In the genomic region with DNA sequence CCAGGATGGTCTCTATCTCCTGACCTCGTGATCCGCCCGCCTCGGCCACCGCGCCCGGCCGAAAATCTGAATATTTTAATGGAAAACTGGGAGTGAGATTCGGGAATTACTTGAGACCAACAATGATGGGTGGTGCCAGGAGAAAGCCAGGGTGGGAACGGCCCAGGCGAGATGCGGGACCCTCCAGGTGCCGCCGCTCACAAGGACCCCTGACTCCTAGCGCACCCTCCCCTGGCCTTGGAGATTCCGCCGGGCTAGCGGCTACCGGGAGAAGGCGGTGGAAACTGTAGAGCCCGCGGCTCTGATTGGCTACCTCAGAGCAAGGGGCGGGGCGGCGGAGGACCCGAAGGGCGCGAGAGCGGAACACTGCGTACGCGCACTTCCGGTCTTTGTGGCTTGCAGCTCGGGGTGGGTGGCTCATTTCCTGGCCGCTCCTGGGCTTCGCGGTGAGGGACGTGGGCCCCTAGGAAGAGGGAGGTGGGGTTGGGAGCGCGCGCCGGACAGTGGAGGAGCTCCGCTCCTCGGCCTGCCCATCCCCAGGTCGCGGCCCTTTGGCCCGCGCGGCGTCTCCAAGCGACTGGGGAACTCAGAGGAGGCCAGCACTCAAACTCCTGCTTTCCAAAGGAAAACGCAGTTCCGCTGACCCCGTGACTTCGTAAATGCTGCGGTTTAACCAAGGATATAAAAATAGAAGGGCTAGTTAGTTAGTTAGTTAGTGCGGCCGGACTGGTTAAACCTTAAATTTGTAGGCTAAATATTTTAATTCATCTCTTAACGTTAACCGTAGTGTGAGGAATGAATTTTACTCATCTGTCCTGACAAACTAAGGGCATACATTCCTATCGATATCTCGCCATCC, we compare ENCODE assay signal across 1 cellular context.
TF ChIP-seq lines count a peak whose summit lies in the region.

A gene (plus strand): TSS at position 371 of the 859 bp plus-strand sequence. CDS start 1,437 bp downstream, outside the sequence.

TF ChIP-seq in HEK293, 187 proteins besides CTCF, POLR2A, EP300 and RAD21 (continued from another document and continues in another):
- TF ChIP-seq, protein P1, sequence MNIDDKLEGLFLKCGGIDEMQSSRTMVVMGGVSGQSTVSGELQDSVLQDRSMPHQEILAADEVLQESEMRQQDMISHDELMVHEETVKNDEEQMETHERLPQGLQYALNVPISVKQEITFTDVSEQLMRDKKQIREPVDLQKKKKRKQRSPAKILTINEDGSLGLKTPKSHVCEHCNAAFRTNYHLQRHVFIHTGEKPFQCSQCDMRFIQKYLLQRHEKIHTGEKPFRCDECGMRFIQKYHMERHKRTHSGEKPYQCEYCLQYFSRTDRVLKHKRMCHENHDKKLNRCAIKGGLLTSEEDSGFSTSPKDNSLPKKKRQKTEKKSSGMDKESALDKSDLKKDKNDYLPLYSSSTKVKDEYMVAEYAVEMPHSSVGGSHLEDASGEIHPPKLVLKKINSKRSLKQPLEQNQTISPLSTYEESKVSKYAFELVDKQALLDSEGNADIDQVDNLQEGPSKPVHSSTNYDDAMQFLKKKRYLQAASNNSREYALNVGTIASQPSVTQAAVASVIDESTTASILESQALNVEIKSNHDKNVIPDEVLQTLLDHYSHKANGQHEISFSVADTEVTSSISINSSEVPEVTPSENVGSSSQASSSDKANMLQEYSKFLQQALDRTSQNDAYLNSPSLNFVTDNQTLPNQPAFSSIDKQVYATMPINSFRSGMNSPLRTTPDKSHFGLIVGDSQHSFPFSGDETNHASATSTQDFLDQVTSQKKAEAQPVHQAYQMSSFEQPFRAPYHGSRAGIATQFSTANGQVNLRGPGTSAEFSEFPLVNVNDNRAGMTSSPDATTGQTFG (tag by site-specific recombination; IDR thresholded peaks at IDR 0.05; ENCODE audit: borderline replicate concordance), result no peak
- TF ChIP-seq ZNF623 (tag by site-specific recombination; IDR thresholded peaks at IDR 0.05), result no peak
- TF ChIP-seq ZSCAN16 (tag by site-specific recombination; IDR thresholded peaks at IDR 0.05), result no peak
- peak; percentile 63 for TF ChIP-seq IKZF3 (tag by site-specific recombination; IDR thresholded peaks at IDR 0.05)
- TF ChIP-seq ZNF48 (tag by site-specific recombination; IDR thresholded peaks at IDR 0.05), result no peak
- TF ChIP-seq ZNF596 (tag by site-specific recombination; IDR thresholded peaks at IDR 0.05), result no peak
- TF ChIP-seq, protein P2, sequence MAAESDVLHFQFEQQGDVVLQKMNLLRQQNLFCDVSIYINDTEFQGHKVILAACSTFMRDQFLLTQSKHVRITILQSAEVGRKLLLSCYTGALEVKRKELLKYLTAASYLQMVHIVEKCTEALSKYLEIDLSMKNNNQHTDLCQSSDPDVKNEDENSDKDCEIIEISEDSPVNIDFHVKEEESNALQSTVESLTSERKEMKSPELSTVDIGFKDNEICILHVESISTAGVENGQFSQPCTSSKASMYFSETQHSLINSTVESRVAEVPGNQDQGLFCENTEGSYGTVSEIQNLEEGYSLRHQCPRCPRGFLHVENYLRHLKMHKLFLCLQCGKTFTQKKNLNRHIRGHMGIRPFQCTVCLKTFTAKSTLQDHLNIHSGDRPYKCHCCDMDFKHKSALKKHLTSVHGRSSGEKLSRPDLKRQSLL (tag by site-specific recombination; IDR thresholded peaks at IDR 0.05), result peak; percentile 15; the same call in 1 of the 2 replicates
- TF ChIP-seq ZNF433 (tag by site-specific recombination; IDR thresholded peaks at IDR 0.05; ENCODE audit: low read depth), result no peak
- TF ChIP-seq BCL11B (tag by site-specific recombination; IDR thresholded peaks at IDR 0.05; ENCODE audit: low read depth), result no peak
- no peak for TF ChIP-seq ZNF324 (tag by site-specific recombination; IDR thresholded peaks at IDR 0.05)
- TF ChIP-seq, protein P3, sequence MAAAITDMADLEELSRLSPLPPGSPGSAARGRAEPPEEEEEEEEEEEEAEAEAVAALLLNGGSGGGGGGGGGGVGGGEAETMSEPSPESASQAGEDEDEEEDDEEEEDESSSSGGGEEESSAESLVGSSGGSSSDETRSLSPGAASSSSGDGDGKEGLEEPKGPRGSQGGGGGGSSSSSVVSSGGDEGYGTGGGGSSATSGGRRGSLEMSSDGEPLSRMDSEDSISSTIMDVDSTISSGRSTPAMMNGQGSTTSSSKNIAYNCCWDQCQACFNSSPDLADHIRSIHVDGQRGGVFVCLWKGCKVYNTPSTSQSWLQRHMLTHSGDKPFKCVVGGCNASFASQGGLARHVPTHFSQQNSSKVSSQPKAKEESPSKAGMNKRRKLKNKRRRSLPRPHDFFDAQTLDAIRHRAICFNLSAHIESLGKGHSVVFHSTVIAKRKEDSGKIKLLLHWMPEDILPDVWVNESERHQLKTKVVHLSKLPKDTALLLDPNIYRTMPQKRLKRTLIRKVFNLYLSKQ (tag by site-specific recombination; IDR thresholded peaks at IDR 0.05; ENCODE audit: borderline replicate concordance), result no peak
- TF ChIP-seq, protein P4, sequence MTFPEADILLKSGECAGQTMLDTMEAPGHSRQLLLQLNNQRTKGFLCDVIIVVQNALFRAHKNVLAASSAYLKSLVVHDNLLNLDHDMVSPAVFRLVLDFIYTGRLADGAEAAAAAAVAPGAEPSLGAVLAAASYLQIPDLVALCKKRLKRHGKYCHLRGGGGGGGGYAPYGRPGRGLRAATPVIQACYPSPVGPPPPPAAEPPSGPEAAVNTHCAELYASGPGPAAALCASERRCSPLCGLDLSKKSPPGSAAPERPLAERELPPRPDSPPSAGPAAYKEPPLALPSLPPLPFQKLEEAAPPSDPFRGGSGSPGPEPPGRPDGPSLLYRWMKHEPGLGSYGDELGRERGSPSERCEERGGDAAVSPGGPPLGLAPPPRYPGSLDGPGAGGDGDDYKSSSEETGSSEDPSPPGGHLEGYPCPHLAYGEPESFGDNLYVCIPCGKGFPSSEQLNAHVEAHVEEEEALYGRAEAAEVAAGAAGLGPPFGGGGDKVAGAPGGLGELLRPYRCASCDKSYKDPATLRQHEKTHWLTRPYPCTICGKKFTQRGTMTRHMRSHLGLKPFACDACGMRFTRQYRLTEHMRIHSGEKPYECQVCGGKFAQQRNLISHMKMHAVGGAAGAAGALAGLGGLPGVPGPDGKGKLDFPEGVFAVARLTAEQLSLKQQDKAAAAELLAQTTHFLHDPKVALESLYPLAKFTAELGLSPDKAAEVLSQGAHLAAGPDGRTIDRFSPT (tag by site-specific recombination; IDR thresholded peaks at IDR 0.05), result no peak
- no peak for TF ChIP-seq KLF10 (tag by site-specific recombination; IDR thresholded peaks at IDR 0.05)
- TF ChIP-seq ZNF140 (tag by site-specific recombination; IDR thresholded peaks at IDR 0.05), result no peak
- no peak; the same call in 1 of the 2 replicates for TF ChIP-seq ZNF2 (tag by site-specific recombination; IDR thresholded peaks at IDR 0.05)
- TF ChIP-seq ZNF768 (tag by site-specific recombination; IDR thresholded peaks at IDR 0.05), result no peak
- peak; percentile 42 for TF ChIP-seq ZNF610 (tag by site-specific recombination; IDR thresholded peaks at IDR 0.05; ENCODE audit: borderline replicate concordance)
- no peak for TF ChIP-seq ZNF112 (tag by site-specific recombination; IDR thresholded peaks at IDR 0.05)
- no peak for TF ChIP-seq YY2 (tag by site-specific recombination; IDR thresholded peaks at IDR 0.05)
- TF ChIP-seq ZBTB17 (tag by site-specific recombination; IDR thresholded peaks at IDR 0.05), result 0 out of 2 replicates have a peak, but pooled peaks have one; percentile 35
- TF ChIP-seq ZEB2 (tag by site-specific recombination; IDR thresholded peaks at IDR 0.05), result 0 out of 2 replicates have a peak, but pooled peaks have one; percentile 29
- TF ChIP-seq ZNF621 (tag by site-specific recombination; IDR thresholded peaks at IDR 0.05), result no peak
- TF ChIP-seq ZNF121 (tag by site-specific recombination; IDR thresholded peaks at IDR 0.05), result no peak
- no peak for TF ChIP-seq ZNF548 (tag by site-specific recombination; IDR thresholded peaks at IDR 0.05)
- no peak; the same call in 1 of the 2 replicates for TF ChIP-seq SCRT2 (tag by site-specific recombination; IDR thresholded peaks at IDR 0.05)
- TF ChIP-seq KLF9 (tag by site-specific recombination; IDR thresholded peaks at IDR 0.05; ENCODE audit: low read depth), result peak; percentile 55; the same call in 1 of the 2 replicates
- TF ChIP-seq ZNF404 (tag by site-specific recombination; IDR thresholded peaks at IDR 0.05), result no peak
- TF ChIP-seq, protein P5, sequence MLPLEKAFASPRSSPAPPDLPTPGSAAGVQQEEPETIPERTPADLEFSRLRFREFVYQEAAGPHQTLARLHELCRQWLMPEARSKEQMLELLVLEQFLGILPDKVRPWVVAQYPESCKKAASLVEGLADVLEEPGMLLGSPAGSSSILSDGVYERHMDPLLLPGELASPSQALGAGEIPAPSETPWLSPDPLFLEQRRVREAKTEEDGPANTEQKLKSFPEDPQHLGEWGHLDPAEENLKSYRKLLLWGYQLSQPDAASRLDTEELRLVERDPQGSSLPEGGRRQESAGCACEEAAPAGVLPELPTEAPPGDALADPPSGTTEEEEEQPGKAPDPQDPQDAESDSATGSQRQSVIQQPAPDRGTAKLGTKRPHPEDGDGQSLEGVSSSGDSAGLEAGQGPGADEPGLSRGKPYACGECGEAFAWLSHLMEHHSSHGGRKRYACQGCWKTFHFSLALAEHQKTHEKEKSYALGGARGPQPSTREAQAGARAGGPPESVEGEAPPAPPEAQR (tag by site-specific recombination; IDR thresholded peaks at IDR 0.05), result no peak
- no peak for TF ChIP-seq OVOL3 (tag by site-specific recombination; IDR thresholded peaks at IDR 0.05)
- TF ChIP-seq ZNF10 (tag by site-specific recombination; IDR thresholded peaks at IDR 0.05), result no peak
- TF ChIP-seq, protein P6, sequence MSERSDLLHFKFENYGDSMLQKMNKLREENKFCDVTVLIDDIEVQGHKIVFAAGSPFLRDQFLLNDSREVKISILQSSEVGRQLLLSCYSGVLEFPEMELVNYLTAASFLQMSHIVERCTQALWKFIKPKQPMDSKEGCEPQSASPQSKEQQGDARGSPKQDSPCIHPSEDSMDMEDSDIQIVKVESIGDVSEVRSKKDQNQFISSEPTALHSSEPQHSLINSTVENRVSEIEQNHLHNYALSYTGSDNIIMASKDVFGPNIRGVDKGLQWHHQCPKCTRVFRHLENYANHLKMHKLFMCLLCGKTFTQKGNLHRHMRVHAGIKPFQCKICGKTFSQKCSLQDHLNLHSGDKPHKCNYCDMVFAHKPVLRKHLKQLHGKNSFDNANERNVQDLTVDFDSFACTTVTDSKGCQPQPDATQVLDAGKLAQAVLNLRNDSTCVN (tag by site-specific recombination; optimal IDR thresholded peaks at IDR 0.05), result peak; percentile 85
- TF ChIP-seq, protein P7, sequence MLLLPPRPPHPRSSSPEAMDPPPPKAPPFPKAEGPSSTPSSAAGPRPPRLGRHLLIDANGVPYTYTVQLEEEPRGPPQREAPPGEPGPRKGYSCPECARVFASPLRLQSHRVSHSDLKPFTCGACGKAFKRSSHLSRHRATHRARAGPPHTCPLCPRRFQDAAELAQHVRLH (tag by site-specific recombination; IDR thresholded peaks at IDR 0.05), result peak; percentile 42; the same call in 1 of the 2 replicates
- TF ChIP-seq, protein P8, sequence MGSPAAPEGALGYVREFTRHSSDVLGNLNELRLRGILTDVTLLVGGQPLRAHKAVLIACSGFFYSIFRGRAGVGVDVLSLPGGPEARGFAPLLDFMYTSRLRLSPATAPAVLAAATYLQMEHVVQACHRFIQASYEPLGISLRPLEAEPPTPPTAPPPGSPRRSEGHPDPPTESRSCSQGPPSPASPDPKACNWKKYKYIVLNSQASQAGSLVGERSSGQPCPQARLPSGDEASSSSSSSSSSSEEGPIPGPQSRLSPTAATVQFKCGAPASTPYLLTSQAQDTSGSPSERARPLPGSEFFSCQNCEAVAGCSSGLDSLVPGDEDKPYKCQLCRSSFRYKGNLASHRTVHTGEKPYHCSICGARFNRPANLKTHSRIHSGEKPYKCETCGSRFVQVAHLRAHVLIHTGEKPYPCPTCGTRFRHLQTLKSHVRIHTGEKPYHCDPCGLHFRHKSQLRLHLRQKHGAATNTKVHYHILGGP (tag by site-specific recombination; IDR thresholded peaks at IDR 0.05), result no peak
- TF ChIP-seq ZNF138 (tag by site-specific recombination; IDR thresholded peaks at IDR 0.05; ENCODE audit: borderline replicate concordance), result no peak
- TF ChIP-seq ZNF426 (tag by site-specific recombination; IDR thresholded peaks at IDR 0.05), result no peak
- TF ChIP-seq ZNF549 (tag by site-specific recombination; IDR thresholded peaks at IDR 0.05), result no peak
- peak; percentile 80 for TF ChIP-seq ZNF501 (tag by site-specific recombination; IDR thresholded peaks at IDR 0.05)
- TF ChIP-seq ZNF174 (tag by site-specific recombination; IDR thresholded peaks at IDR 0.05), result no peak
- TF ChIP-seq, protein P9, sequence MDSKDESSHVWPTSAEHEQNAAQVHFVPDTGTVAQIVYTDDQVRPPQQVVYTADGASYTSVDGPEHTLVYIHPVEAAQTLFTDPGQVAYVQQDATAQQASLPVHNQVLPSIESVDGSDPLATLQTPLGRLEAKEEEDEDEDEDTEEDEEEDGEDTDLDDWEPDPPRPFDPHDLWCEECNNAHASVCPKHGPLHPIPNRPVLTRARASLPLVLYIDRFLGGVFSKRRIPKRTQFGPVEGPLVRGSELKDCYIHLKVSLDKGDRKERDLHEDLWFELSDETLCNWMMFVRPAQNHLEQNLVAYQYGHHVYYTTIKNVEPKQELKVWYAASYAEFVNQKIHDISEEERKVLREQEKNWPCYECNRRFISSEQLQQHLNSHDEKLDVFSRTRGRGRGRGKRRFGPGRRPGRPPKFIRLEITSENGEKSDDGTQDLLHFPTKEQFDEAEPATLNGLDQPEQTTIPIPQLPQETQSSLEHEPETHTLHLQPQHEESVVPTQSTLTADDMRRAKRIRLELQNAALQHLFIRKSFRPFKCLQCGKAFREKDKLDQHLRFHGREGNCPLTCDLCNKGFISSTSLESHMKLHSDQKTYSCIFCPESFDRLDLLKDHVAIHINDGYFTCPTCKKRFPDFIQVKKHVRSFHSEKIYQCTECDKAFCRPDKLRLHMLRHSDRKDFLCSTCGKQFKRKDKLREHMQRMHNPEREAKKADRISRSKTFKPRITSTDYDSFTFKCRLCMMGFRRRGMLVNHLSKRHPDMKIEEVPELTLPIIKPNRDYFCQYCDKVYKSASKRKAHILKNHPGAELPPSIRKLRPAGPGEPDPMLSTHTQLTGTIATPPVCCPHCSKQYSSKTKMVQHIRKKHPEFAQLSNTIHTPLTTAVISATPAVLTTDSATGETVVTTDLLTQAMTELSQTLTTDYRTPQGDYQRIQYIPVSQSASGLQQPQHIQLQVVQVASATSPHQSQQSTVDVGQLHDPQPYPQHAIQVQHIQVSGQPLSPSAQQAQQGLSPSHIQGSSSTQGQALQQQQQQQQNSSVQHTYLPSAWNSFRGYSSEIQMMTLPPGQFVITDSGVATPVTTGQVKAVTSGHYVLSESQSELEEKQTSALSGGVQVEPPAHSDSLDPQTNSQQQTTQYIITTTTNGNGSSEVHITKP (tag by site-specific recombination; IDR thresholded peaks at IDR 0.05), result peak; percentile 70
- no peak for TF ChIP-seq ZNF785 (tag by site-specific recombination; IDR thresholded peaks at IDR 0.05)
- peak; percentile 71 for TF ChIP-seq GLIS2 (tag by site-specific recombination; IDR thresholded peaks at IDR 0.05)
- no peak for TF ChIP-seq ZNF350 (tag by site-specific recombination; IDR thresholded peaks at IDR 0.05)
- TF ChIP-seq ZSCAN30 (tag by site-specific recombination; IDR thresholded peaks at IDR 0.05), result peak; percentile 52
- TF ChIP-seq, protein P10, sequence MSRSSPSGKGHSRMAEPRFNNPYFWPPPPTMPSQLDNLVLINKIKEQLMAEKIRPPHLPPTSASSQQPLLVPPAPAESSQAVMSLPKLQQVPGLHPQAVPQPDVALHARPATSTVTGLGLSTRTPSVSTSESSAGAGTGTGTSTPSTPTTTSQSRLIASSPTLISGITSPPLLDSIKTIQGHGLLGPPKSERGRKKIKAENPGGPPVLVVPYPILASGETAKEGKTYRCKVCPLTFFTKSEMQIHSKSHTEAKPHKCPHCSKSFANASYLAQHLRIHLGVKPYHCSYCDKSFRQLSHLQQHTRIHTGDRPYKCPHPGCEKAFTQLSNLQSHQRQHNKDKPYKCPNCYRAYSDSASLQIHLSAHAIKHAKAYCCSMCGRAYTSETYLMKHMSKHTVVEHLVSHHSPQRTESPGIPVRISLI (tag by site-specific recombination; IDR thresholded peaks at IDR 0.05), result no peak
